Comparison of ENCODE assay signal across 8 cellular contexts in the genomic region with DNA sequence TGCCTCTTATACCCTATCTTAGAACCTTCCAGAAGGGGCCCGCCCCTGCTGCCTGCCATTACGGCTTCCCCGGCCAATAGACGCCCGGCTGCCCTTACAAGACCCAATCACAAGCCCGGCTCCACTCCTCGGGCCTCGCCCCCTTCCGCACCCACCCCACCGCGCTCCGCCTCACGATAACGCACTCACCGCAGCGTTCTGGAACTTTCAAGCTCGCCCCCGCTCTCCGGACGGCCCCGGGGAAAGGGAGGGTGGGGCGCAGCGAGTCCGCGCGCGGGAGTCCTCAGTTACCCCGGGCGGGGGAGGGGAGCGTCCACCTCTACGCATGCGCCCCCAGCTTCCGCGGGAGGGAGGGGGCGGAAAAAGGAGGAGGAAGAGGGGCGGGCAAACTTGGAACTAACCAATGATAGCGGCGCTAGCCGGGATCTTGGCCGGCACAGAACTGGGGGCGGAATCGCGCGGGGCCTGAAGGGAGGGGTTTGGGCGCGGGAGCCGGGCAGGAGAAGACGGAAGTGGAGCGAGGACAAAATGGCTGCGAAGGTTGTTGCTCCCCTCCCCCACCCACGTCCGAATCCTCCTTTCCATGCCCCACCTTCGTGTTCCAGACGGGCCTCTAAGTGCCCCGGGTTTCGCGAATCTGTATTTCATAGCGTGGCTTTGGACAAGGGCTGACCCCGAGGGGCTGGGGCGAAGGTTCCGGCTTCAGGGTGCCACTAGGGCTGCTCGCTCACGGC. TPM values are rescaled to one million over a fixed set of nuclear protein-coding genes. Genes with fewer than 3 reads are reported as not detected.
A peak's percentile ranks its signal among the peaks of the same experiment; 100 is the strongest.
DNase-seq lines count a peak whose midpoint lies in the region; ATAC-seq and TF ChIP-seq lines count a peak whose summit lies in the region.

No MANE protein-coding gene starts in this region.

- peaks cover 20% of the 10 kb centered on the region for H3K4me1 ChIP-seq in BE2C

- ATAC-seq in GM19351 (IDR thresholded peaks at IDR 0.05; ENCODE audit: unreplicated experiment) (peak; percentile 84), HG03520 (IDR thresholded peaks at IDR 0.05; ENCODE audit: unreplicated experiment) (peak; percentile 85), left lobe of liver (peak; percentile 85)

- TF ChIP-seq CTCF in BE2C (IDR thresholded peaks at IDR 0.05; ENCODE audit: low read depth, low read length) = no peak

- peaks cover 51% of the 10 kb centered on the region for H3K36me3 ChIP-seq in BE2C

- no peaks in the 10 kb centered on the region for H3K9me3 ChIP-seq in BE2C

- H3K27me3 ChIP-seq in BE2C = no peaks in the 10 kb centered on the region

- DNase-seq in BE2C (peak; percentile 99), NCI-H526 treated with DMSO at 0.1 percent for 48 hours (lab: John Stamatoyannopoulos, UW) (peak; percentile 100), dedifferentiated amniotic fluid mesenchymal stem cell (ENCODE audit: extremely low spot score) (peak; percentile 99), left lobe of liver (ENCODE audit: low spot score) (peak; percentile 99)
- DNase-seq in activated CD4-positive, alpha-beta T cell treated with anti-CD3 and anti-CD28 coated beads, Interleukin-2, amount 50 U/mL, for 1 hour = peak; percentile 98
- peak; percentile 99 to 100 for DNase-seq in stimulated activated CD4-positive, alpha-beta T cell treated with anti-CD3 and anti-CD28 coated beads, Interleukin-2, amount 100 ng/mL, for 24 hours

- H3K4me3 ChIP-seq in BE2C (ENCODE audit: low read depth, low read length) = peak overlapping the region; percentile 98

RNA-seq across cellular contexts. Expression of a gene that starts 0.4 kb away (rescaled TPM):
- polyA plus RNA-seq in BE2C (2012; ENCODE audit: insufficient read depth, insufficient read length, low read depth) = 1,196 TPM
- 357 TPM for total RNA-seq in left lobe of liver

Comparison
In these comparisons a context has a peak if more than half of its experiments do, and no peak if none do; other contexts are left out.
1. Peak in every context shown above with its lines: DNase-seq, ATAC-seq and H3K4me3 ChIP-seq.